ENCODE assay signal across 37 cellular contexts in genomic region chr7:56222866-56223265, GRCh38.
"Had no signal": no experiment of that assay in that cellular context is flagged by ENCODE, and none has a peak within 500 bp of the region (broad histone marks: within the 10 kb centered on the region; RNA-seq: fewer than 3 reads in every experiment).

No MANE protein-coding gene starts in this region.

- H3K27me3 ChIP-seq: adrenal gland, ascending aorta, body of pancreas, brain microvascular endothelial cell, breast epithelium, cardiac muscle cell had no signal

- H3K4me1 ChIP-seq: adrenal gland, ascending aorta, body of pancreas, breast epithelium had no signal

- H3K4me1 Mint-ChIP-seq: activated naive CD4-positive, alpha-beta T cell treated with anti-CD3 and anti-CD28 coated beads, Interleukin-2, amount 10 ng/mL, durations not matched to agents 7 days and 5 days; activated naive CD4-positive, alpha-beta T cell treated with anti-CD3 and anti-CD28 coated beads, Interleukin-2, amount 50 U/mL, for 24 hours; activated naive CD8-positive, alpha-beta T cell treated with anti-CD3 and anti-CD28 coated beads for 36 hours; activated naive CD8-positive, alpha-beta T cell treated with anti-CD3 and anti-CD28 coated beads, Interleukin-2, amount 10 ng/mL, durations not matched to agents 7 days and 5 days; activated naive CD8-positive, alpha-beta T cell treated with anti-CD3 and anti-CD28 coated beads, Interleukin-2, amount 50 U/mL, for 24 hours; activated T-helper 17 cell treated with anti-CD3 and anti-CD28 coated beads, Interleukin-2, amount 50 U/mL, for 72 hours; brain; central memory CD8-positive, alpha-beta T cell had no signal

- H3K36me3 ChIP-seq: adrenal gland, ascending aorta, brain microvascular endothelial cell, breast epithelium, cardiac muscle cell had no signal

- H3K36me3 Mint-ChIP-seq: activated naive CD4-positive, alpha-beta T cell treated with anti-CD3 and anti-CD28 coated beads, Interleukin-2, amount 10 ng/mL, durations not matched to agents 7 days and 5 days; activated naive CD4-positive, alpha-beta T cell treated with anti-CD3 and anti-CD28 coated beads, Interleukin-2, amount 50 U/mL, for 24 hours; activated naive CD4-positive, alpha-beta T cell treated with anti-CD3 and anti-CD28 coated beads, Interleukin-2, amount 50 U/mL, for 72 hours; activated naive CD8-positive, alpha-beta T cell; activated naive CD8-positive, alpha-beta T cell treated with anti-CD3 and anti-CD28 coated beads for 36 hours; activated naive CD8-positive, alpha-beta T cell treated with anti-CD3 and anti-CD28 coated beads, Interleukin-2, amount 10 ng/mL, durations not matched to agents 7 days and 5 days; brain had no signal

- H3K9me3 Mint-ChIP-seq: activated naive CD4-positive, alpha-beta T cell treated with anti-CD3 and anti-CD28 coated beads for 36 hours; activated T-cell treated with anti-CD3 and anti-CD28 coated beads, Interleukin-2, amount 50 U/mL, for 24 hours; activated T-cell treated with anti-CD3 and anti-CD28 coated beads, Interleukin-2, amount 50 U/mL, for 4 hours; activated T-helper 17 cell treated with anti-CD3 and anti-CD28 coated beads, Interleukin-2, amount 50 U/mL, for 72 hours had no signal

- H3K27ac Mint-ChIP-seq: activated naive CD4-positive, alpha-beta T cell treated with anti-CD3 and anti-CD28 coated beads for 36 hours; activated naive CD4-positive, alpha-beta T cell treated with anti-CD3 and anti-CD28 coated beads, Interleukin-2, amount 10 ng/mL, durations not matched to agents 7 days and 5 days; activated naive CD4-positive, alpha-beta T cell treated with anti-CD3 and anti-CD28 coated beads, Interleukin-2, amount 50 U/mL, for 24 hours; activated naive CD4-positive, alpha-beta T cell treated with anti-CD3 and anti-CD28 coated beads, Interleukin-2, amount 50 U/mL, for 72 hours; activated naive CD8-positive, alpha-beta T cell; activated naive CD8-positive, alpha-beta T cell treated with anti-CD3 and anti-CD28 coated beads for 36 hours; activated naive CD8-positive, alpha-beta T cell treated with anti-CD3 and anti-CD28 coated beads, Interleukin-2, amount 10 ng/mL, durations not matched to agents 7 days and 5 days; activated naive CD8-positive, alpha-beta T cell treated with anti-CD3 and anti-CD28 coated beads, Interleukin-2, amount 50 U/mL, for 24 hours; activated T-cell treated with anti-CD3 and anti-CD28 coated beads, Interleukin-2, amount 50 U/mL, for 24 hours; activated T-cell treated with anti-CD3 and anti-CD28 coated beads, Interleukin-2, amount 50 U/mL, for 72 hours; activated T-helper 1 cell treated with anti-CD3 and anti-CD28 coated beads, Interleukin-12 subunit alpha, Interleukin-12 subunit beta, Interleukin-2, Interleukin-4 antibody, amounts not matched to agents 30 ng/mL and 10 ng/mL and 1 ng/mL, durations not matched to agents 14 hours and 24 hours and 36 hours; activated T-helper 17 cell treated with anti-CD3 and anti-CD28 coated beads, Interleukin-2, amount 50 U/mL, for 72 hours; activated T-helper 2 cell treated with anti-CD3 and anti-CD28 coated beads, Interferon-gamma antibody, Interleukin-2, Interleukin-4, amounts not matched to agents 10 μg/mL and 5 μg/mL and 100 μg/mL, durations not matched to agents 14 hours and 24 hours and 36 hours; brain had no signal

- H3K4me3 Mint-ChIP-seq: activated naive CD4-positive, alpha-beta T cell treated with anti-CD3 and anti-CD28 coated beads for 36 hours; activated naive CD4-positive, alpha-beta T cell treated with anti-CD3 and anti-CD28 coated beads, Interleukin-2, amount 10 ng/mL, durations not matched to agents 7 days and 5 days; activated naive CD4-positive, alpha-beta T cell treated with anti-CD3 and anti-CD28 coated beads, Interleukin-2, amount 50 U/mL, for 24 hours; activated naive CD8-positive, alpha-beta T cell; activated naive CD8-positive, alpha-beta T cell treated with anti-CD3 and anti-CD28 coated beads for 36 hours; activated naive CD8-positive, alpha-beta T cell treated with anti-CD3 and anti-CD28 coated beads, Interleukin-2, amount 10 ng/mL, durations not matched to agents 7 days and 5 days; activated naive CD8-positive, alpha-beta T cell treated with anti-CD3 and anti-CD28 coated beads, Interleukin-2, amount 50 U/mL, for 24 hours; activated T-cell treated with anti-CD3 and anti-CD28 coated beads, Interleukin-2, amount 50 U/mL, for 24 hours; activated T-cell treated with anti-CD3 and anti-CD28 coated beads, Interleukin-2, amount 50 U/mL, for 4 hours; activated T-cell treated with anti-CD3 and anti-CD28 coated beads, Interleukin-2, amount 50 U/mL, for 72 hours; activated T-helper 1 cell treated with anti-CD3 and anti-CD28 coated beads, Interleukin-12 subunit alpha, Interleukin-12 subunit beta, Interleukin-2, Interleukin-4 antibody, amounts not matched to agents 30 ng/mL and 10 ng/mL and 1 ng/mL, durations not matched to agents 14 hours and 24 hours and 36 hours; activated T-helper 17 cell treated with anti-CD3 and anti-CD28 coated beads, Interleukin-2, amount 50 U/mL, for 72 hours; brain; central memory CD8-positive, alpha-beta T cell had no signal

- H3K4me3 ChIP-seq: adrenal gland, ascending aorta, body of pancreas, breast epithelium, cardiac muscle cell had no signal

- H3K27me3 Mint-ChIP-seq: activated naive CD4-positive, alpha-beta T cell treated with anti-CD3 and anti-CD28 coated beads, Interleukin-2, amount 10 ng/mL, durations not matched to agents 7 days and 5 days; activated naive CD8-positive, alpha-beta T cell treated with anti-CD3 and anti-CD28 coated beads, Interleukin-2, amount 10 ng/mL, durations not matched to agents 7 days and 5 days; brain had no signal

- DNase-seq: activated effector memory CD4-positive, alpha-beta T cell treated with anti-CD3 and anti-CD28 coated beads, Interleukin-2, amount 50 U/mL, for 16 hours; activated effector memory CD4-positive, alpha-beta T cell treated with Interleukin-2 at 50 U/mL for 16 hours; activated gamma-delta T cell; activated gamma-delta T cell treated with Interleukin-2 at 50 U/mL for 16 hours; activated naive CD4-positive, alpha-beta T cell; activated naive CD4-positive, alpha-beta T cell treated with anti-CD3 and anti-CD28 coated beads for 36 hours; activated naive CD4-positive, alpha-beta T cell treated with anti-CD3 and anti-CD28 coated beads, Interleukin-2, amount 10 ng/mL, durations not matched to agents 7 days and 5 days; activated naive CD4-positive, alpha-beta T cell treated with anti-CD3 and anti-CD28 coated beads, Interleukin-2, amount 50 U/mL, for 16 hours; activated naive CD4-positive, alpha-beta T cell treated with Interleukin-2 at 50 U/mL for 16 hours; activated naive CD8-positive, alpha-beta T cell treated with anti-CD3 and anti-CD28 coated beads for 36 hours; activated naive CD8-positive, alpha-beta T cell treated with anti-CD3 and anti-CD28 coated beads, Interleukin-2, amount 10 ng/mL, durations not matched to agents 7 days and 5 days; activated naive CD8-positive, alpha-beta T cell treated with anti-CD3 and anti-CD28 coated beads, Interleukin-2, amount 50 U/mL, for 24 hours; activated T-cell treated with anti-CD3 and anti-CD28 coated beads, Interleukin-2, amount 50 U/mL, for 24 hours; activated T-cell treated with anti-CD3 and anti-CD28 coated beads, Interleukin-2, amount 50 U/mL, for 4 hours; activated T-cell treated with anti-CD3 and anti-CD28 coated beads, Interleukin-2, amount 50 U/mL, for 48 hours; activated T-cell treated with anti-CD3 and anti-CD28 coated beads, Interleukin-2, amount 50 U/mL, for 72 hours; adrenal gland; amniotic stem cell; amygdala; anterior cingulate cortex; aorta; body of pancreas; brain microvascular endothelial cell; caudate nucleus; central memory CD4-positive, alpha-beta T cell; cerebellar nuclear complex had no signal

- H3K27ac ChIP-seq: adrenal gland, ascending aorta, body of pancreas, brain microvascular endothelial cell, breast epithelium, cardiac muscle cell had no signal

- H3K9me3 ChIP-seq: adrenal gland, ascending aorta, body of pancreas had no signal
